17 cellular contexts compared by ENCODE assay signal in the genomic region with DNA sequence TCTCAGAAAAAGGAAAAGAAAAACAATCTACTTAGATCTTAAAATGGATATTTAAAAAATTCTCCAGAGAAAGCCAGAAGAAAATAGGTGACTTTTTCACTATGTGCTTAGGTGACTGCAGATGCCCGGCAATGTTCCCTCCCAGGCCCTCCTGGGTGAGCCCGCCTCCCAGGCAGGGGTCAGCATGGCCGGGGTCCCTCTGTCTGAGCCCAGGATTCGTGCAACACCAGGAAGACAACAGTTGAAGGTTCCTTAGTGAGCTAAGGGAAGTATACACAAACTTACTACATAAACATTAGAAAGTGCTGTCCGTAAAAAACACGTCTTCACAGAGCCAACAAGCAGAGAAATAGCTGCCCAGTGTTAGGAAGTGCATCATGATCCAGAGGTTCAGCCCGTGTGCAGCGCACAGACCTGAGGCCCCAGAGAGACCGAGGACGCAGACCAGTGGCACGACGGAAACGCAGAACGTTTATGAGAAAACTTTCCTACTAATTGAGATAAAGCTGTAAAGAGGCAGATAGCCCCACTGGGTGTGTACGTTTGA. TPM values are rescaled to one million over a fixed set of nuclear protein-coding genes. Genes with fewer than 3 reads are reported as not detected.
"Had no signal": no experiment of that assay in that cellular context is flagged by ENCODE, and none has a peak within 500 bp of the region (broad histone marks: within the 10 kb centered on the region; RNA-seq: fewer than 3 reads in every experiment).

No MANE protein-coding gene starts in this region.

- ATAC-seq: heart right ventricle had no signal

- H3K9me3 Mint-ChIP-seq: activated naive CD4-positive, alpha-beta T cell treated with anti-CD3 and anti-CD28 coated beads, Interleukin-2, amount 10 ng/mL, durations not matched to agents 7 days and 5 days; stimulated activated memory B cell treated with anti-CD40 and anti-IgM and Interleukin-4, amounts not matched to agents 10 μg/mL and 1 μg/mL and 100 μg/mL, for 72 hours had no signal

- H3K4me3 Mint-ChIP-seq: activated CD8-positive, alpha-beta memory T cell treated with anti-CD3 and anti-CD28 coated beads, Interleukin-2, amount 10 ng/mL, durations not matched to agents 7 days and 5 days; activated naive CD4-positive, alpha-beta T cell treated with anti-CD3 and anti-CD28 coated beads, Interleukin-2, amount 10 ng/mL, durations not matched to agents 7 days and 5 days; naive thymus-derived CD4-positive, alpha-beta T cell; stimulated activated memory B cell treated with anti-CD40 and anti-IgM and Interleukin-4, amounts not matched to agents 10 μg/mL and 1 μg/mL and 100 μg/mL, for 72 hours had no signal

- H3K4me3 ChIP-seq: ascending aorta, breast epithelium, gastrocnemius medialis, heart right ventricle had no signal

- H3K9me3 ChIP-seq: ascending aorta, breast epithelium, gastrocnemius medialis, heart right ventricle, neutrophil had no signal

- H3K27me3 ChIP-seq: ascending aorta, breast epithelium had no signal

- H3K4me1 ChIP-seq: ascending aorta, breast epithelium, gastrocnemius medialis had no signal

- H3K36me3 Mint-ChIP-seq: activated CD8-positive, alpha-beta memory T cell treated with anti-CD3 and anti-CD28 coated beads, Interleukin-2, amount 10 ng/mL, durations not matched to agents 7 days and 5 days; activated naive CD4-positive, alpha-beta T cell treated with anti-CD3 and anti-CD28 coated beads, Interleukin-2, amount 10 ng/mL, durations not matched to agents 7 days and 5 days; naive thymus-derived CD4-positive, alpha-beta T cell; stimulated activated memory B cell treated with anti-CD40 and anti-IgM and Interleukin-4, amounts not matched to agents 10 μg/mL and 1 μg/mL and 100 μg/mL, for 72 hours had no signal

- H3K27ac Mint-ChIP-seq: activated CD8-positive, alpha-beta memory T cell treated with anti-CD3 and anti-CD28 coated beads, Interleukin-2, amount 10 ng/mL, durations not matched to agents 7 days and 5 days; activated naive CD4-positive, alpha-beta T cell treated with anti-CD3 and anti-CD28 coated beads, Interleukin-2, amount 10 ng/mL, durations not matched to agents 7 days and 5 days; stimulated activated memory B cell treated with anti-CD40 and anti-IgM and Interleukin-4, amounts not matched to agents 10 μg/mL and 1 μg/mL and 100 μg/mL, for 72 hours had no signal

- DNase-seq: activated CD4-positive, alpha-beta T cell treated with anti-CD3 and anti-CD28 coated beads, Interleukin-2, amount 50 U/mL, for 4 hours; activated CD8-positive, alpha-beta memory T cell treated with anti-CD3 and anti-CD28 coated beads, Interleukin-2, amount 10 ng/mL, durations not matched to agents 7 days and 5 days; activated T-cell treated with anti-CD3 and anti-CD28 coated beads, Interleukin-2, amount 50 U/mL, for 1 hour; gastrocnemius medialis; heart right ventricle; naive thymus-derived CD4-positive, alpha-beta T cell; retina had no signal

- H3K36me3 ChIP-seq: ascending aorta, breast epithelium, gastrocnemius medialis, heart right ventricle, neutrophil had no signal

- H3K27ac ChIP-seq: ascending aorta, breast epithelium, gastrocnemius medialis, heart right ventricle, neutrophil had no signal

RNA-seq across cellular contexts. Expression of a gene that starts 11.6 kb away (rescaled TPM):
- total RNA-seq: ascending aorta had no signal

RNA-seq across cellular contexts. Expression of a gene that starts 49.5 kb away (rescaled TPM):
- total RNA-seq: ascending aorta; breast epithelium; cerebellum; dermis microvascular lymphatic vessel endothelial cell; gastrocnemius medialis; lung microvascular endothelial cell; naive thymus-derived CD4-positive, alpha-beta T cell; T-helper 2 cell treated with Interferon-gamma antibody and Interleukin-4, amounts not matched to agents 100 ng/mL and 5 ng/mL, for 36 hours; urinary bladder had no signal
